ENCODE assay signal across 33 cellular contexts in the genomic region with DNA sequence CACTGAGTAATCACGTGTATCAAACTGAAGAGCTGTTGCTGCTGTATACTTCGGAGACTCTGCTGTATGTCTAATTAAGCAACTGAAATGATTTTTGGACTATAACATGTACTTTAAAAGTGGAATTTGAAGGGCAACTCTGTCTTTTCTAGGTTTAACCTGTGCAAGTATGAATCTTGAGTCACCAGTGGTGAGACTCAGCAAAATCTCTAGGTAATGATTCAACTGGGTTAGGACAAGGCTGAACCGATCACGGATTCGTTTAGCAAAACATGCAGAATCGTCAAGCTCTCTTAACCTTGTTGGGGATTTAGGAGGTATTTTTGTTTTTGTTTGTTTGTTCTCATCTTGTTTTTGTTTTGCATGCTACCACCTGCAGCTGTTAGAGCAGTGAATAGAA.
"Had no signal": no experiment of that assay in that cellular context is flagged by ENCODE, and none has a peak within 500 bp of the region (broad histone marks: within the 10 kb centered on the region; RNA-seq: fewer than 3 reads in every experiment).

No MANE protein-coding gene starts in this region.

- H3K4me3 ChIP-seq: adrenal gland, body of pancreas, breast epithelium had no signal

- H3K27me3 ChIP-seq: adrenal gland, body of pancreas, brain microvascular endothelial cell, breast epithelium had no signal

- H3K9me3 ChIP-seq: adrenal gland, body of pancreas, breast epithelium had no signal

- H3K4me1 ChIP-seq: adrenal gland, body of pancreas, breast epithelium had no signal

- H3K27ac ChIP-seq: adrenal gland, body of pancreas, brain microvascular endothelial cell, breast epithelium, VCaP had no signal

- DNase-seq: activated B cell treated with CpG ODN at 0.5 μM for 24 hours; activated CD4-positive, alpha-beta memory T cell treated with anti-CD3 and anti-CD28 coated beads for 36 hours; activated CD4-positive, alpha-beta T cell treated with anti-CD3 and anti-CD28 coated beads for 4 hours; activated CD4-positive, alpha-beta T cell treated with anti-CD3 and anti-CD28 coated beads, Interleukin-2, amount 10 ng/mL, durations not matched to agents 24 days and 14 days; activated CD4-positive, alpha-beta T cell treated with anti-CD3 and anti-CD28 coated beads, Interleukin-2, amount 50 U/mL, for 1 hour; activated CD4-positive, alpha-beta T cell treated with anti-CD3 and anti-CD28 coated beads, Interleukin-2, amount 50 U/mL, for 4 hours; activated CD4-positive, CD25-positive, alpha-beta regulatory T cell treated with anti-CD3 and anti-CD28 coated beads, Interleukin-2, amount 50 U/mL, for 72 hours; activated CD8-positive, alpha-beta memory T cell treated with anti-CD3 and anti-CD28 coated beads, Interleukin-2, amount 50 U/mL, for 4 hours; activated CD8-positive, alpha-beta T cell treated with anti-CD3 and anti-CD28 coated beads for 36 hours; activated effector memory CD4-positive, alpha-beta T cell treated with anti-CD3 and anti-CD28 coated beads, Interleukin-2, amount 50 U/mL, for 16 hours; activated gamma-delta T cell treated with Interleukin-2 at 50 U/mL for 16 hours; activated naive CD4-positive, alpha-beta T cell; activated naive CD4-positive, alpha-beta T cell treated with anti-CD3 and anti-CD28 coated beads for 36 hours; activated naive CD4-positive, alpha-beta T cell treated with anti-CD3 and anti-CD28 coated beads, Interleukin-2, amount 50 U/mL, for 16 hours; activated naive CD8-positive, alpha-beta T cell treated with anti-CD3 and anti-CD28 coated beads for 36 hours; activated T-cell treated with anti-CD3 and anti-CD28 coated beads for 4 hours; activated T-cell treated with anti-CD3 and anti-CD28 coated beads, Interleukin-2, amount 50 U/mL, for 1 hour; activated T-cell treated with anti-CD3 and anti-CD28 coated beads, Interleukin-2, amount 50 U/mL, for 4 hours; activated T-cell treated with anti-CD3 and anti-CD28 coated beads, Interleukin-2, amount 50 U/mL, for 72 hours; adrenal gland; amniotic stem cell; aorta; body of pancreas; brain microvascular endothelial cell; central memory CD4-positive, alpha-beta T cell; T-cell; T-helper 17 cell had no signal

- H3K36me3 ChIP-seq: adrenal gland, brain microvascular endothelial cell, breast epithelium had no signal

- FAIRE-seq: astrocyte, TTC549 had no signal

- ATAC-seq: activated CD8-positive, alpha-beta T cell treated with anti-CD3 and anti-CD28 coated beads for 36 hours; activated naive CD4-positive, alpha-beta T cell treated with anti-CD3 and anti-CD28 coated beads, Interleukin-2, amount 50 U/mL, for 72 hours; activated T-cell treated with anti-CD3 and anti-CD28 coated beads, Interleukin-2, amount 50 U/mL, for 4 hours; activated T-cell treated with anti-CD3 and anti-CD28 coated beads, Interleukin-2, amount 50 U/mL, for 72 hours; activated T-helper 17 cell treated with anti-CD3 and anti-CD28 coated beads, Interleukin-2, amount 50 U/mL, for 72 hours; body of pancreas; T-cell; T-helper 17 cell had no signal
